In the genomic region with DNA sequence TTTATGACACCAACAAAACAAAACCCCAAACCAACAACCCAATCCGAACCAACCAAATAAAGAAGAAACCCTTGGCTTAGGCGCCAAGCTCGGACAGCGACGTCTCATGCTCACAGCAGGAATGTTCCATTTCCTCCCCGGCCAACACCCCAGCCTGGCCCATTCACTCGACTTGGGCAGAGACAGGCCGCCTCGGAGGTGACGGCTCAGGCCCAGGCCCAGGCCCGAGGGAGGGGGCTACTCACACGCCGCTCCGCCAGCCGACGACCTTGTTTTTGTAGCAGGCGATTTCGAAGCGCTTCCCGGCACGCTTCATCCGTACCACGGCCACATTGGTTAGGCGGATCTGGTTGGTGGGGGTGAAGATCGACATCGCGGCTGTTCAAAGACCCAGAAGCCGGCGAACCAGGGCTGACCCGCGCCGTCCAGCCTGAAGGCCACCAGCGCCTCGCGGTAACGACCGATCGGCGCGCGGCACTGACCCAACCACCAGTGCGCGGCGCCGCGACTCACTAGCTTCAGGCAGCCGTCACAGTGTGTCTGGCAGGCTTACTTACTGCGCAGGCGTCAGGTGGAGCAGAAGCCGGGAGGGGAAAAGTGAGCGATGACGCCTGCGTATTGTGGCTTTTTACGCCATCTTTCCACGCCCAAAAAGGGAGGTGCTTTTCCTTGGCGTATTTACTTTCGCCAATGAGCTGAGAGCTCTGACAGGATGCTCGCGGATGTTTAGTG, we compare ENCODE assay signal across 8 cellular contexts. TPM values are rescaled to one million over a fixed set of nuclear protein-coding genes. Genes with fewer than 3 reads are reported as not detected.
A peak's percentile ranks its signal among the peaks of the same experiment; 100 is the strongest.
DNase-seq lines count a peak whose midpoint lies in the region; ATAC-seq and TF ChIP-seq lines count a peak whose summit lies in the region.
"Not testable (repeated sequence)": the region's sequence is repeated elsewhere in the genome, so short reads cannot be mapped to it uniquely, and the experiment has no call there.

Gene SBDS, minus strand, starts transcription at position 542 of the 732 bp plus-strand sequence. Its CDS starts 169 bp downstream, at position 373.

- H2AFZ ChIP-seq in PC-9 = peak within 1 kb of the TSS; percentile 84

- not testable (repeated sequence) for H3F3A ChIP-seq in PC-9 (ENCODE audit: insufficient read depth, low read depth)

- H3K9me3 ChIP-seq in PC-9 (ENCODE audit: insufficient read depth, low read depth) = not testable (repeated sequence)

- intact Hi-C loops in PC-9 (cut with micrococcal nuclease; ENCODE audit: unreplicated experiment) = loop anchor here (5.0 to 10.0 kb wide), 4 partner anchors 70 to 340 kb away; partner anchors contain the start of genes RABGEF1 and TMEM248

- POLR2A ChIA-PET in PC-9 (lab: Charles Lee; ENCODE audit: unreplicated experiment) = interaction anchor here (0.5 to 0.7 kb wide), 8 partner anchors 43 to 1957 kb away, joined by 3 to 8 read pairs (median 3); partner anchors contain the start of gene KCTD7

- peak within 1 kb of the TSS; percentile 87 for H3K27ac ChIP-seq in PC-9

- H3K79me2 ChIP-seq in PC-9 (ENCODE audit: low read depth) = peaks cover 19% of the 10 kb centered on the region

- ATAC-seq in GM21619 (IDR thresholded peaks at IDR 0.05; ENCODE audit: unreplicated experiment) = peak; percentile 60

- TSS peak; percentile 60 for BruUV-seq in PC-9 (replicated peaks; lab: Mats Ljungman, UMichigan)

- peak within 1 kb of the TSS; percentile 82 for H3K4me2 ChIP-seq in PC-9

- H4K20me1 ChIP-seq in PC-9 (ENCODE audit: insufficient read depth) = not testable (repeated sequence)

- not testable (repeated sequence) for H3K4me1 ChIP-seq in PC-9 (replicated peaks; ENCODE audit: insufficient read depth)

- DNase-seq in DMS153 (lab: John Stamatoyannopoulos, UW) (peak; percentile 97), PC-9 (peak; percentile 95 to 96), epithelial cell of proximal tubule (ENCODE audit: low read depth) (peak; percentile 94), mucosa of gallbladder (ENCODE audit: low spot score) (peak; percentile 97)
- DNase-seq in Jurkat, Clone E6-1 (ENCODE audit: low read depth, low spot score) = peak; percentile 98
- peak; percentile 87 for DNase-seq in activated T-cell treated with anti-CD3 and anti-CD28 coated beads, Interleukin-2, amount 50 U/mL, for 1 hour
- DNase-seq in stimulated activated CD8-positive, alpha-beta memory T cell treated with anti-CD3 and anti-CD28 coated beads, Interleukin-4, amount 100 ng/mL, for 4 hours (ENCODE audit: low read depth in 2 of 2, low spot score in 1 of 2) = peak; percentile 83 to 86

- CTCF ChIA-PET in PC-9 (lab: Charles Lee) = interaction anchor here (0.8 to 1.1 kb wide), 2 partner anchors 792 to 923 kb away, joined by 3 read pairs; no protein-coding TSS in a partner anchor

- H3K4me3 ChIP-seq in Jurkat, Clone E6-1 (ENCODE audit: low read length) = peak within 1 kb of the TSS; percentile 87
- H3K4me3 ChIP-seq in PC-9 (peak within 1 kb of the TSS; percentile 71), epithelial cell of proximal tubule (ENCODE audit: low read depth, low read length) (peak within 1 kb of the TSS; percentile 73)

- not testable (repeated sequence) for H3K27me3 ChIP-seq in PC-9 (ENCODE audit: insufficient read depth, low read depth)

- not testable (repeated sequence) for H3K9me2 ChIP-seq in PC-9 (ENCODE audit: insufficient read depth)

- peak; percentile 40; the same call in 1 of the 2 replicates for TF ChIP-seq CTCF in PC-9 (conservative IDR thresholded peaks at IDR 0.05)
- TF ChIP-seq CTCF in epithelial cell of proximal tubule (conservative IDR thresholded peaks at IDR 0.05; ENCODE audit: low read depth, low read length) = not testable (repeated sequence)

- H3K36me3 ChIP-seq in PC-9 (ENCODE audit: low read depth) = not testable (repeated sequence)

RNA-seq across cellular contexts. Expression of gene SBDS, which starts in this region (rescaled TPM):
- 44.1 TPM for polyA plus RNA-seq in Jurkat, Clone E6-1 (2012; ENCODE audit: insufficient read depth, insufficient read length)
- total RNA-seq in PC-9 (2021) = 56.7 and 65.1 TPM in 2 replicates
- 82.9 and 83.5 TPM in 2 replicates for total RNA-seq in epithelial cell of proximal tubule
- 124 TPM for total RNA-seq in mucosa of gallbladder

Comparison
In these comparisons a context has a peak if more than half of its experiments do, and no peak if none do; other contexts are left out.
1. Peak in every context shown above with its lines: DNase-seq, ATAC-seq, H3K4me3 ChIP-seq and H3K27ac ChIP-seq.